ENCODE assay signal across 9 cellular contexts in genomic region chr1:215606564-215607168, GRCh38. TPM values are rescaled to one million over a fixed set of nuclear protein-coding genes. Genes with fewer than 3 reads are reported as not detected.
DNase-seq lines count a peak whose midpoint lies in the region; ATAC-seq and TF ChIP-seq lines count a peak whose summit lies in the region.
"Had no signal": no experiment of that assay in that cellular context is flagged by ENCODE, and none has a peak within 500 bp of the region (broad histone marks: within the 10 kb centered on the region; RNA-seq: fewer than 3 reads in every experiment).

No MANE protein-coding gene starts in this region.

- DNase-seq in fibroblast of peridontal ligament (ENCODE audit: extremely low read depth) = peak; percentile 49
- DNase-seq in D341Med (ENCODE audit: low spot score) = no peak
- no peak for DNase-seq in globus pallidus (ENCODE audit: low spot score)
- DNase-seq in activated T-cell treated with anti-CD3 and anti-CD28 coated beads, Interleukin-2, amount 50 U/mL, for 72 hours = no peak
- no peak for DNase-seq in gastrocnemius medialis
- DNase-seq: T-helper 2 cell had no signal

- no peaks in the 10 kb centered on the region for H3K79me2 ChIP-seq in OCI-LY1 (ENCODE audit: insufficient read depth, low read length)

- in situ Hi-C loops in gastrocnemius medialis (cut with MboI; ENCODE audit: low sequenced_read_pairs in 4 of 4) = no loop called here

- TF ChIP-seq POLR2A in gastrocnemius medialis (IDR thresholded peaks at IDR 0.05) = no peak

- H3K9ac ChIP-seq in OCI-LY1 (ENCODE audit: low read length) = no peak overlapping the region

- no peak overlapping the region for H3K4me3 ChIP-seq in OCI-LY1 (ENCODE audit: low read depth, low read length, poor library complexity, severe bottlenecking)
- H3K4me3 ChIP-seq in gastrocnemius medialis = no peak overlapping the region

- ATAC-seq in GM18861 (IDR thresholded peaks at IDR 0.05; ENCODE audit: unreplicated experiment) (peak; percentile 53), gastrocnemius medialis (no peak)
- ATAC-seq in activated T-cell treated with anti-CD3 and anti-CD28 coated beads, Interleukin-2, amount 50 U/mL, for 72 hours (replicated peaks in 1 of 2) = no peak

- H4K20me1 ChIP-seq in OCI-LY1 (ENCODE audit: insufficient read depth, low read length) = no peaks in the 10 kb centered on the region

- no peak overlapping the region for H3K4me3 Mint-ChIP-seq in activated T-cell treated with anti-CD3 and anti-CD28 coated beads, Interleukin-2, amount 50 U/mL, for 72 hours

- H2AFZ ChIP-seq in OCI-LY1 (ENCODE audit: low read length) = no peak overlapping the region

- H3K36me3 Mint-ChIP-seq in activated T-cell treated with anti-CD3 and anti-CD28 coated beads, Interleukin-2, amount 50 U/mL, for 72 hours (ENCODE audit: insufficient read depth in 2 of 2) = peaks cover 0 to 2% of the 10 kb centered on the region in 2 donors

- no peaks in the 10 kb centered on the region for H3K27me3 ChIP-seq in OCI-LY1 (ENCODE audit: insufficient read depth, low read length)
- H3K27me3 ChIP-seq in gastrocnemius medialis = no peaks in the 10 kb centered on the region

- no peaks in the 10 kb centered on the region for H3K9me3 Mint-ChIP-seq in activated T-cell treated with anti-CD3 and anti-CD28 coated beads, Interleukin-2, amount 50 U/mL, for 72 hours

- no peak overlapping the region for H3K27ac ChIP-seq in 22Rv1
- no peak overlapping the region for H3K27ac ChIP-seq in OCI-LY1 (ENCODE audit: low read depth, low read length, poor library complexity, severe bottlenecking)
- H3K27ac ChIP-seq in gastrocnemius medialis = no peak overlapping the region

- H3K36me3 ChIP-seq in OCI-LY1 (ENCODE audit: insufficient read depth, low read length) (no peaks in the 10 kb centered on the region), gastrocnemius medialis (peaks cover 4 to 41% of the 10 kb centered on the region in 2 donors)

- H3K9me3 ChIP-seq in OCI-LY1 (ENCODE audit: low read length) (no peaks in the 10 kb centered on the region), gastrocnemius medialis (no peaks in the 10 kb centered on the region)

- H3K4me2 ChIP-seq in OCI-LY1 (ENCODE audit: low read length) = no peak overlapping the region

- no peaks in the 10 kb centered on the region for H3K4me1 Mint-ChIP-seq in activated T-cell treated with anti-CD3 and anti-CD28 coated beads, Interleukin-2, amount 50 U/mL, for 72 hours (ENCODE audit: low read depth)

- H3K9me2 ChIP-seq in OCI-LY1 (ENCODE audit: low read depth, low read length) = no peaks in the 10 kb centered on the region

- intact Hi-C loops in gastrocnemius medialis (cut with DNase I; ENCODE audit: low total_unique reads) = no loop called here

- H3K27me3 Mint-ChIP-seq in activated T-cell treated with anti-CD3 and anti-CD28 coated beads, Interleukin-2, amount 50 U/mL, for 72 hours (ENCODE audit: low read depth) = no peaks in the 10 kb centered on the region

- no peak overlapping the region for H3K27ac Mint-ChIP-seq in activated T-cell treated with anti-CD3 and anti-CD28 coated beads, Interleukin-2, amount 50 U/mL, for 72 hours

- no peaks in the 10 kb centered on the region for H3K4me1 ChIP-seq in OCI-LY1 (ENCODE audit: insufficient read depth, low read length, severe bottlenecking)
- no peaks in the 10 kb centered on the region for H3K4me1 ChIP-seq in gastrocnemius medialis

- peak; percentile 85 for TF ChIP-seq CTCF in 22Rv1 (IDR thresholded peaks at IDR 0.05)
- TF ChIP-seq CTCF in OCI-LY1 (IDR thresholded peaks at IDR 0.05; ENCODE audit: low read length) = peak; percentile 42; the same call in 1 of the 2 replicates
- TF ChIP-seq CTCF in gastrocnemius medialis (IDR thresholded peaks at IDR 0.05 in 4 of 5, conservative IDR thresholded peaks at IDR 0.05 in 1 of 5) = peak in 2 of 5 experiments; percentile 14 to 40

- H3F3A ChIP-seq in OCI-LY1 (ENCODE audit: insufficient read depth, low read length) = no peaks in the 10 kb centered on the region

RNA-seq across cellular contexts. Expression of gene KCTD3, which starts 39.6 kb away (rescaled TPM):
- total RNA-seq in activated T-cell treated with anti-CD3 and anti-CD28 coated beads, Interleukin-2, amount 50 U/mL, for 72 hours = 1 to 10 TPM; 4.5 to 4.7 TPM
- 10 to 100 TPM; 16.6 to 26.7 (median 20.7) TPM for total RNA-seq in gastrocnemius medialis
